2 cellular contexts compared by ENCODE assay signal in the genomic region with DNA sequence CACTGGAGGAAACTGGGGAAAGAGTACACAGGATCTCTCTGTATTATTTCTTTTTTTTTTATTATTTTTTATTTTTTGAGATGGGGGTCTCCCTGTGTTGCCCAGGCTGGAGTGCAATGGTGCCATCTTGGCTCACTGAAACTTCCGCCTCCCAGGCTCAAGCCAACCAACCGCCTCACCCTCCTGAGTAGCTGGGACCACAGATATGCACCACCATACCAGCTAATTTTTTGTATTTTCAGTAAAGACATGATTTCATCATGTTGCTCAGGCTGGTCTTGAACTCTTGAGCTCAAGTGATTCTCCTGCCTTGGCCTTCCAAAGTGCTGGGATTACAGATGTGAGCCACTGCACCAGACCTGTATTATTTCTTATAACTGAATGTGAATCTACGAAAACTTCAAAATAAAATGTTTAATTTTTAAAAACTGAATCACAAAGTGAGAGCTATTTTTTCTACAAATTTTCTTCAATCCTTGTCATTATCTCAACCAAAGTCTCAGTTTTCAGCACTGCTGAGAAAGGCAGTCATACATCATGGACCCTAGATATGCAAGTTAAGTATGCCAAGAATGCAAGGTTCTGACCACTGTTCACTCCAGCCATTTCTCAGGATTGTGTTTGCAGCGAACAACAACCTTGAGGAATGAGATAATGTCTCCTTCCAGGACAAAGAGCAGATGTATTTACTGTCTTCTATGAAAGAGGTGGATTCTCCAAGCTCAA.
TF ChIP-seq lines count a peak whose summit lies in the region.

No MANE protein-coding gene starts in this region.

TF ChIP-seq in GM23338, 12 proteins besides CTCF, POLR2A, EP300 and RAD21 (continues in another document):
- TF ChIP-seq EZH2 (IDR thresholded peaks at IDR 0.05; ENCODE audit: low read depth, unreplicated experiment) (no peak), ZNF114 (CRISPR knock-in tag; IDR thresholded peaks at IDR 0.05) (no peak), JUNB (IDR thresholded peaks at IDR 0.05; ENCODE audit: unreplicated experiment) (no peak), POLR2AphosphoS5 (IDR thresholded peaks at IDR 0.05; ENCODE audit: low read depth) (no peak), NANOG (IDR thresholded peaks at IDR 0.05; ENCODE audit: borderline replicate concordance) (no peak)
- TF ChIP-seq, protein P1, sequence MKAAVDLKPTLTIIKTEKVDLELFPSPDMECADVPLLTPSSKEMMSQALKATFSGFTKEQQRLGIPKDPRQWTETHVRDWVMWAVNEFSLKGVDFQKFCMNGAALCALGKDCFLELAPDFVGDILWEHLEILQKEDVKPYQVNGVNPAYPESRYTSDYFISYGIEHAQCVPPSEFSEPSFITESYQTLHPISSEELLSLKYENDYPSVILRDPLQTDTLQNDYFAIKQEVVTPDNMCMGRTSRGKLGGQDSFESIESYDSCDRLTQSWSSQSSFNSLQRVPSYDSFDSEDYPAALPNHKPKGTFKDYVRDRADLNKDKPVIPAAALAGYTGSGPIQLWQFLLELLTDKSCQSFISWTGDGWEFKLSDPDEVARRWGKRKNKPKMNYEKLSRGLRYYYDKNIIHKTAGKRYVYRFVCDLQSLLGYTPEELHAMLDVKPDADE (IDR thresholded peaks at IDR 0.05) = no peak
- TF ChIP-seq, protein P2, sequence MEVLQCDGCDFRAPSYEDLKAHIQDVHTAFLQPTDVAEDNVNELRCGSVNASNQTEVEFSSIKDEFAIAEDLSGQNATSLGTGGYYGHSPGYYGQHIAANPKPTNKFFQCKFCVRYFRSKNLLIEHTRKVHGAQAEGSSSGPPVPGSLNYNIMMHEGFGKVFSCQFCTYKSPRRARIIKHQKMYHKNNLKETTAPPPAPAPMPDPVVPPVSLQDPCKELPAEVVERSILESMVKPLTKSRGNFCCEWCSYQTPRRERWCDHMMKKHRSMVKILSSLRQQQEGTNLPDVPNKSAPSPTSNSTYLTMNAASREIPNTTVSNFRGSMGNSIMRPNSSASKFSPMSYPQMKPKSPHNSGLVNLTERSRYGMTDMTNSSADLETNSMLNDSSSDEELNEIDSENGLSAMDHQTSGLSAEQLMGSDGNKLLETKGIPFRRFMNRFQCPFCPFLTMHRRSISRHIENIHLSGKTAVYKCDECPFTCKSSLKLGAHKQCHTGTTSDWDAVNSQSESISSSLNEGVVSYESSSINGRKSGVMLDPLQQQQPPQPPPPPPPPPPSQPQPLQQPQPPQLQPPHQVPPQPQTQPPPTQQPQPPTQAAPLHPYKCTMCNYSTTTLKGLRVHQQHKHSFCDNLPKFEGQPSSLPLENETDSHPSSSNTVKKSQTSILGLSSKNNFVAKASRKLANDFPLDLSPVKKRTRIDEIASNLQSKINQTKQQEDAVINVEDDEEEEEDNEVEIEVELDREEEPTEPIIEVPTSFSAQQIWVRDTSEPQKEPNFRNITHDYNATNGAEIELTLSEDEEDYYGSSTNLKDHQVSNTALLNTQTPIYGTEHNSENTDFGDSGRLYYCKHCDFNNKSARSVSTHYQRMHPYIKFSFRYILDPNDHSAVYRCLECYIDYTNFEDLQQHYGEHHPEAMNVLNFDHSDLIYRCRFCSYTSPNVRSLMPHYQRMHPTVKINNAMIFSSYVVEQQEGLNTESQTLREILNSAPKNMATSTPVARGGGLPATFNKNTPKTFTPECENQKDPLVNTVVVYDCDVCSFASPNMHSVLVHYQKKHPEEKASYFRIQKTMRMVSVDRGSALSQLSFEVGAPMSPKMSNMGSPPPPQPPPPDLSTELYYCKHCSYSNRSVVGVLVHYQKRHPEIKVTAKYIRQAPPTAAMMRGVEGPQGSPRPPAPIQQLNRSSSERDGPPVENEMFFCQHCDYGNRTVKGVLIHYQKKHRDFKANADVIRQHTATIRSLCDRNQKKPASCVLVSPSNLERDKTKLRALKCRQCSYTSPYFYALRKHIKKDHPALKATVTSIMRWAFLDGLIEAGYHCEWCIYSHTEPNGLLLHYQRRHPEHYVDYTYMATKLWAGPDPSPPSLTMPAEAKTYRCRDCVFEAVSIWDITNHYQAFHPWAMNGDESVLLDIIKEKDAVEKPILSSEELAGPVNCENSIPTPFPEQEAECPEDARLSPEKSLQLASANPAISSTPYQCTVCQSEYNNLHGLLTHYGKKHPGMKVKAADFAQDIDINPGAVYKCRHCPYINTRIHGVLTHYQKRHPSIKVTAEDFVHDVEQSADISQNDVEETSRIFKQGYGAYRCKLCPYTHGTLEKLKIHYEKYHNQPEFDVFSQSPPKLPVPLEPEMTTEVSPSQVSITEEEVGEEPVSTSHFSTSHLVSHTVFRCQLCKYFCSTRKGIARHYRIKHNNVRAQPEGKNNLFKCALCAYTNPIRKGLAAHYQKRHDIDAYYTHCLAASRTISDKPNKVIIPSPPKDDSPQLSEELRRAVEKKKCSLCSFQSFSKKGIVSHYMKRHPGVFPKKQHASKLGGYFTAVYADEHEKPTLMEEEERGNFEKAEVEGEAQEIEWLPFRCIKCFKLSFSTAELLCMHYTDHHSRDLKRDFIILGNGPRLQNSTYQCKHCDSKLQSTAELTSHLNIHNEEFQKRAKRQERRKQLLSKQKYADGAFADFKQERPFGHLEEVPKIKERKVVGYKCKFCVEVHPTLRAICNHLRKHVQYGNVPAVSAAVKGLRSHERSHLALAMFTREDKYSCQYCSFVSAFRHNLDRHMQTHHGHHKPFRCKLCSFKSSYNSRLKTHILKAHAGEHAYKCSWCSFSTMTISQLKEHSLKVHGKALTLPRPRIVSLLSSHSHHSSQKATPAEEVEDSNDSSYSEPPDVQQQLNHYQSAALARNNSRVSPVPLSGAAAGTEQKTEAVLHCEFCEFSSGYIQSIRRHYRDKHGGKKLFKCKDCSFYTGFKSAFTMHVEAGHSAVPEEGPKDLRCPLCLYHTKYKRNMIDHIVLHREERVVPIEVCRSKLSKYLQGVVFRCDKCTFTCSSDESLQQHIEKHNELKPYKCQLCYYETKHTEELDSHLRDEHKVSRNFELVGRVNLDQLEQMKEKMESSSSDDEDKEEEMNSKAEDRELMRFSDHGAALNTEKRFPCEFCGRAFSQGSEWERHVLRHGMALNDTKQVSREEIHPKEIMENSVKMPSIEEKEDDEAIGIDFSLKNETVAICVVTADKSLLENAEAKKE (CRISPR knock-in tag; IDR thresholded peaks at IDR 0.05) = no peak
- TF ChIP-seq, protein P3, sequence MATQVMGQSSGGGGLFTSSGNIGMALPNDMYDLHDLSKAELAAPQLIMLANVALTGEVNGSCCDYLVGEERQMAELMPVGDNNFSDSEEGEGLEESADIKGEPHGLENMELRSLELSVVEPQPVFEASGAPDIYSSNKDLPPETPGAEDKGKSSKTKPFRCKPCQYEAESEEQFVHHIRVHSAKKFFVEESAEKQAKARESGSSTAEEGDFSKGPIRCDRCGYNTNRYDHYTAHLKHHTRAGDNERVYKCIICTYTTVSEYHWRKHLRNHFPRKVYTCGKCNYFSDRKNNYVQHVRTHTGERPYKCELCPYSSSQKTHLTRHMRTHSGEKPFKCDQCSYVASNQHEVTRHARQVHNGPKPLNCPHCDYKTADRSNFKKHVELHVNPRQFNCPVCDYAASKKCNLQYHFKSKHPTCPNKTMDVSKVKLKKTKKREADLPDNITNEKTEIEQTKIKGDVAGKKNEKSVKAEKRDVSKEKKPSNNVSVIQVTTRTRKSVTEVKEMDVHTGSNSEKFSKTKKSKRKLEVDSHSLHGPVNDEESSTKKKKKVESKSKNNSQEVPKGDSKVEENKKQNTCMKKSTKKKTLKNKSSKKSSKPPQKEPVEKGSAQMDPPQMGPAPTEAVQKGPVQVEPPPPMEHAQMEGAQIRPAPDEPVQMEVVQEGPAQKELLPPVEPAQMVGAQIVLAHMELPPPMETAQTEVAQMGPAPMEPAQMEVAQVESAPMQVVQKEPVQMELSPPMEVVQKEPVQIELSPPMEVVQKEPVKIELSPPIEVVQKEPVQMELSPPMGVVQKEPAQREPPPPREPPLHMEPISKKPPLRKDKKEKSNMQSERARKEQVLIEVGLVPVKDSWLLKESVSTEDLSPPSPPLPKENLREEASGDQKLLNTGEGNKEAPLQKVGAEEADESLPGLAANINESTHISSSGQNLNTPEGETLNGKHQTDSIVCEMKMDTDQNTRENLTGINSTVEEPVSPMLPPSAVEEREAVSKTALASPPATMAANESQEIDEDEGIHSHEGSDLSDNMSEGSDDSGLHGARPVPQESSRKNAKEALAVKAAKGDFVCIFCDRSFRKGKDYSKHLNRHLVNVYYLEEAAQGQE (IDR thresholded peaks at IDR 0.05; ENCODE audit: unreplicated experiment) = no peak

TF ChIP-seq in GM12878, 131 proteins besides CTCF, POLR2A, EP300 and RAD21:
- TF ChIP-seq POLR2AphosphoS5 (IDR thresholded peaks at IDR 0.05; ENCODE audit: low read length) (no peak), GATAD2B (conservative IDR thresholded peaks at IDR 0.05; ENCODE audit: low read depth) (no peak), NR2F1 (conservative IDR thresholded peaks at IDR 0.05) (no peak), STAT1 (conservative IDR thresholded peaks at IDR 0.05) (no peak), JUND (IDR thresholded peaks at IDR 0.05; ENCODE audit: low read depth, low read length) (no peak)
